Comparison of ENCODE assay signal across 8 cellular contexts in genomic region chr6:47309326-47310130, GRCh38. TPM values are rescaled to one million over a fixed set of nuclear protein-coding genes. Genes with fewer than 3 reads are reported as not detected.
DNase-seq lines count a peak whose midpoint lies in the region; ATAC-seq and TF ChIP-seq lines count a peak whose summit lies in the region.

A gene with protein sequence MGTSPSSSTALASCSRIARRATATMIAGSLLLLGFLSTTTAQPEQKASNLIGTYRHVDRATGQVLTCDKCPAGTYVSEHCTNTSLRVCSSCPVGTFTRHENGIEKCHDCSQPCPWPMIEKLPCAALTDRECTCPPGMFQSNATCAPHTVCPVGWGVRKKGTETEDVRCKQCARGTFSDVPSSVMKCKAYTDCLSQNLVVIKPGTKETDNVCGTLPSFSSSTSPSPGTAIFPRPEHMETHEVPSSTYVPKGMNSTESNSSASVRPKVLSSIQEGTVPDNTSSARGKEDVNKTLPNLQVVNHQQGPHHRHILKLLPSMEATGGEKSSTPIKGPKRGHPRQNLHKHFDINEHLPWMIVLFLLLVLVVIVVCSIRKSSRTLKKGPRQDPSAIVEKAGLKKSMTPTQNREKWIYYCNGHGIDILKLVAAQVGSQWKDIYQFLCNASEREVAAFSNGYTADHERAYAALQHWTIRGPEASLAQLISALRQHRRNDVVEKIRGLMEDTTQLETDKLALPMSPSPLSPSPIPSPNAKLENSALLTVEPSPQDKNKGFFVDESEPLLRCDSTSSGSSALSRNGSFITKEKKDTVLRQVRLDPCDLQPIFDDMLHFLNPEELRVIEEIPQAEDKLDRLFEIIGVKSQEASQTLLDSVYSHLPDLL (minus strand): TSS chr6:47309905. CDS start chr6:47309511, 394 bp downstream.

- TF ChIP-seq POLR2A in GM19099 (IDR thresholded peaks at IDR 0.05; ENCODE audit: extremely low read depth, insufficient read length, low read depth), result peak; percentile 74

- peak within 1 kb of the TSS; percentile 88 for H3K4me3 ChIP-seq in BE2C (ENCODE audit: low read depth, low read length)

- ATAC-seq in HG03432 (IDR thresholded peaks at IDR 0.05; ENCODE audit: unreplicated experiment) (peak; percentile 99), left lobe of liver (peak; percentile 99)

- H3K4me3 Mint-ChIP-seq in activated CD4-positive, alpha-beta T cell treated with anti-CD3 and anti-CD28 coated beads, Interleukin-2, amount 10 ng/mL, durations not matched to agents 24 days and 14 days, result peak within 1 kb of the TSS; percentile 64
- peak within 1 kb of the TSS; percentile 77 for H3K4me3 Mint-ChIP-seq in dendritic cell treated with granulocyte-macrophage colony-stimulating factor and Interleukin-4, amounts not matched to agents 40 ng/mL and 50 ng/mL, for 4 days

- no peaks in the 10 kb centered on the region for H3K36me3 Mint-ChIP-seq in activated CD4-positive, alpha-beta T cell treated with anti-CD3 and anti-CD28 coated beads, Interleukin-2, amount 10 ng/mL, durations not matched to agents 24 days and 14 days (ENCODE audit: low read depth)
- H3K36me3 Mint-ChIP-seq in dendritic cell treated with granulocyte-macrophage colony-stimulating factor and Interleukin-4, amounts not matched to agents 40 ng/mL and 50 ng/mL, for 4 days (ENCODE audit: low read depth), result no peaks in the 10 kb centered on the region

- no peaks in the 10 kb centered on the region for H3K36me3 ChIP-seq in BE2C

- H3K9me3 ChIP-seq in BE2C, result no peaks in the 10 kb centered on the region

- H3K4me1 Mint-ChIP-seq in activated CD4-positive, alpha-beta T cell treated with anti-CD3 and anti-CD28 coated beads, Interleukin-2, amount 10 ng/mL, durations not matched to agents 24 days and 14 days, result peaks cover 9% of the 10 kb centered on the region
- peaks cover 21% of the 10 kb centered on the region for H3K4me1 Mint-ChIP-seq in dendritic cell treated with granulocyte-macrophage colony-stimulating factor and Interleukin-4, amounts not matched to agents 40 ng/mL and 50 ng/mL, for 4 days (ENCODE audit: low read depth)

- peaks cover 56% of the 10 kb centered on the region for H3K27me3 Mint-ChIP-seq in activated CD4-positive, alpha-beta T cell treated with anti-CD3 and anti-CD28 coated beads, Interleukin-2, amount 10 ng/mL, durations not matched to agents 24 days and 14 days
- H3K27me3 Mint-ChIP-seq in dendritic cell treated with granulocyte-macrophage colony-stimulating factor and Interleukin-4, amounts not matched to agents 40 ng/mL and 50 ng/mL, for 4 days, result peaks cover 64% of the 10 kb centered on the region

- intact Hi-C loops in activated CD4-positive, alpha-beta T cell treated with anti-CD3 and anti-CD28 coated beads, Interleukin-2, amount 10 ng/mL, durations not matched to agents 24 days and 14 days (cut with micrococcal nuclease), result loop anchor here (1.0 to 5.0 kb wide), 3 partner anchors 212 to 460 kb away; no protein-coding TSS in a partner anchor
- intact Hi-C loops in dendritic cell treated with granulocyte-macrophage colony-stimulating factor and Interleukin-4, amounts not matched to agents 40 ng/mL and 50 ng/mL, for 4 days (cut with micrococcal nuclease), result loop anchor here (1.0 to 5.0 kb wide), 3 partner anchors 67 to 212 kb away; no protein-coding TSS in a partner anchor

- no peaks in the 10 kb centered on the region for H3K4me1 ChIP-seq in BE2C

- TF ChIP-seq CTCF in BE2C (IDR thresholded peaks at IDR 0.05; ENCODE audit: low read depth, low read length), result peak; percentile 93

- H3K9me3 Mint-ChIP-seq in activated CD4-positive, alpha-beta T cell treated with anti-CD3 and anti-CD28 coated beads, Interleukin-2, amount 10 ng/mL, durations not matched to agents 24 days and 14 days, result no peaks in the 10 kb centered on the region
- no peaks in the 10 kb centered on the region for H3K9me3 Mint-ChIP-seq in dendritic cell treated with granulocyte-macrophage colony-stimulating factor and Interleukin-4, amounts not matched to agents 40 ng/mL and 50 ng/mL, for 4 days

- DNase-seq in BE2C, result peak; percentile 95
- peak; percentile 95 for DNase-seq in NCI-H510A (lab: John Stamatoyannopoulos, UW)
- peak; percentile 95 for DNase-seq in activated CD4-positive, alpha-beta T cell treated with anti-CD3 and anti-CD28 coated beads, Interleukin-2, amount 10 ng/mL, durations not matched to agents 24 days and 14 days
- peak; percentile 92 for DNase-seq in left lobe of liver (ENCODE audit: low spot score)
- peak; percentile 72 to 73 for DNase-seq in stimulated activated CD4-positive, alpha-beta T cell treated with anti-CD3 and anti-CD28 coated beads, Interleukin-2, amount 100 ng/mL, for 48 hours

- H3K27ac Mint-ChIP-seq in activated CD4-positive, alpha-beta T cell treated with anti-CD3 and anti-CD28 coated beads, Interleukin-2, amount 10 ng/mL, durations not matched to agents 24 days and 14 days, result peak within 1 kb of the TSS; percentile 58
- peak within 1 kb of the TSS; percentile 51 for H3K27ac Mint-ChIP-seq in dendritic cell treated with granulocyte-macrophage colony-stimulating factor and Interleukin-4, amounts not matched to agents 40 ng/mL and 50 ng/mL, for 4 days

- H3K27me3 ChIP-seq in BE2C, result peaks cover 10% of the 10 kb centered on the region; the same call in 1 of the 2 replicates

RNA-seq across cellular contexts. Expression of the gene that starts here (rescaled TPM):
- 43.5 TPM for polyA plus RNA-seq in BE2C (2012; ENCODE audit: insufficient read depth, insufficient read length, low read depth)
- 3.8 and 4.2 TPM in 2 replicates for total RNA-seq in activated CD4-positive, alpha-beta T cell treated with anti-CD3 and anti-CD28 coated beads, Interleukin-2, amount 10 ng/mL, durations not matched to agents 24 days and 14 days
- total RNA-seq in left lobe of liver, result 2.8 TPM

Comparison
In these comparisons a context has a peak if more than half of its experiments do, and no peak if none do; other contexts are left out.
1. Peak in every context shown above with its lines: DNase-seq, ATAC-seq and H3K4me3 ChIP-seq.